ENCODE assay signal across 8 cellular contexts in the genomic region with DNA sequence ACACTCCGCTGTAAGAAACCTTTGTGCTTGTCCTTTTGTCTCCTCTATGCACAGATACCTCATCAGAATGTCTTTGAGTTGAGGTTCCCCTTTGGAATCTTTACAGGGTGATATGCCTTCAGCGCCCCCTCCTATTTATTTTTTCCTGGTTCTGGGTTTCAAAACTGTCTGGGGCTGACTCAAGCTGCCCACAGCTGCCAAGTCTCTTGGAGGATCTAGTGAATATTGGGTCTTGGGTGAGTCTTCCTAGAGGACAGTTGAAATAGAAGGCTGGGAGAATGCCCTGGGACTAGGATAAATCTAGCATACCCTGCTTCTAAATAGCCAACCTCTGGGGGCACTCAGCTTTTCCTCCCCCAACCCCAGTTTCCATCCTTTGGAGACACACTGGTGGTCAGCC. TPM values are rescaled to one million over a fixed set of nuclear protein-coding genes. Genes with fewer than 3 reads are reported as not detected.
DNase-seq lines count a peak whose midpoint lies in the region; ATAC-seq and TF ChIP-seq lines count a peak whose summit lies in the region.

No MANE protein-coding gene starts in this region.

- no peak for TF ChIP-seq EP300 in esophagus muscularis mucosa (IDR thresholded peaks at IDR 0.05)

- TF ChIP-seq POLR2A in esophagus muscularis mucosa (IDR thresholded peaks at IDR 0.05; ENCODE audit: low read depth) (no peak), prostate gland (IDR thresholded peaks at IDR 0.05) (no peak)

- TF ChIP-seq CTCF in GM12864 (IDR thresholded peaks at IDR 0.05; ENCODE audit: low read depth, low read length, missing control alignments) (no peak), esophagus muscularis mucosa (IDR thresholded peaks at IDR 0.05) (no peak), prostate gland (IDR thresholded peaks at IDR 0.05) (no peak)

- H3K27me3 ChIP-seq in esophagus muscularis mucosa (no peaks in the 10 kb centered on the region), prostate gland (replicated peaks; ENCODE audit: insufficient read depth) (no peaks in the 10 kb centered on the region)

- H3K4me3 ChIP-seq in GM12864 (ENCODE audit: low read depth, low read length) (peak overlapping the region; percentile 73), esophagus muscularis mucosa (peak overlapping the region; percentile 76 to 98 (median 91)), prostate gland (peak overlapping the region; percentile 72 to 89)

- H3K9me3 ChIP-seq in esophagus muscularis mucosa, result no peaks in the 10 kb centered on the region
- no peaks in the 10 kb centered on the region for H3K9me3 ChIP-seq in prostate gland

- no peak for ATAC-seq in HG03196 (IDR thresholded peaks at IDR 0.05; ENCODE audit: unreplicated experiment)

- intact Hi-C loops in esophagus muscularis mucosa (cut with DNase I) (no loop called here), prostate gland (cut with DNase I) (loop anchor here (5.0 to 10.0 kb wide), 2 partner anchors 102 to 201 kb away; a partner anchor contains a TSS)

- DNase-seq in GM12864 (ENCODE audit: low read depth) (no peak), RKO (ENCODE audit: low spot score) (peak; percentile 64), esophagus muscularis mucosa (ENCODE audit: extremely low spot score) (no peak), prostate gland (ENCODE audit: low spot score) (no peak), NCI-H146 treated with DMSO at 0.1 percent for 48 hours (lab: John Stamatoyannopoulos, UW; ENCODE audit: unreplicated experiment) (no peak)
- DNase-seq in stimulated activated CD4-positive, alpha-beta T cell treated with anti-CD3 and anti-CD28 coated beads, Interleukin-12 subunit alpha, Interleukin-12 subunit beta, amount 100 ng/mL, for 4 hours, result no peak
- no peak for DNase-seq in activated CD4-positive, CD25-positive, alpha-beta regulatory T cell (lab: John Stamatoyannopoulos, UW)

- WGBS in esophagus muscularis mucosa, result 9% methylated on average over 2 of the region's 2 CpGs
- WGBS in prostate gland, result 8% methylated on average over 2 of the region's 2 CpGs

- H3K4me1 ChIP-seq in esophagus muscularis mucosa, result peaks cover 33 to 47% (median 44%) of the 10 kb centered on the region in 4 donors
- H3K4me1 ChIP-seq in prostate gland (replicated peaks), result peaks cover 4% of the 10 kb centered on the region

- H3K36me3 ChIP-seq in esophagus muscularis mucosa (peaks cover 0 to 11% (median 8%) of the 10 kb centered on the region in 4 donors), prostate gland (no peaks in the 10 kb centered on the region)

- peak overlapping the region; percentile 95 to 98 (median 96) for H3K27ac ChIP-seq in esophagus muscularis mucosa (replicated peaks in 1 of 4)
- peak overlapping the region; percentile 86 to 92 for H3K27ac ChIP-seq in prostate gland

RNA-seq across cellular contexts. Expression of a gene that starts 0.9 kb away (rescaled TPM):
- 1 to 10 TPM; 6.6 to 8.9 (median 7.5) TPM for total RNA-seq in esophagus muscularis mucosa
- 10 to 100 TPM; 11.9 to 14.9 TPM for total RNA-seq in prostate gland

RNA-seq across cellular contexts. Expression of a gene that starts 7.3 kb away (rescaled TPM):
- total RNA-seq in esophagus muscularis mucosa (1 to 10 TPM; 4.5 to 8.7 (median 7.8) TPM), prostate gland (10 to 100 TPM in 1 of 2 donors, 1 to 10 TPM in 1; 7.8 to 15.6 TPM)

RNA-seq across cellular contexts. Expression of a gene that starts 23.7 kb away (rescaled TPM):
- total RNA-seq in esophagus muscularis mucosa (1 to 10 TPM; 1.3 to 5.8 (median 3.1) TPM), prostate gland (1 to 10 TPM in 1 of 2 donors, not detected in 1; 6.0 TPM)
